In genomic region chr10:132545659-132546367, GRCh38 we compare ENCODE assay signal across 21 cellular contexts. TPM values are rescaled to one million over a fixed set of nuclear protein-coding genes. Genes with fewer than 3 reads are reported as not detected.
A peak's percentile ranks its signal among the peaks of the same experiment; 100 is the strongest.
DNase-seq lines count a peak whose midpoint lies in the region; ATAC-seq, FAIRE-seq and TF ChIP-seq lines count a peak whose summit lies in the region.
"Had no signal": no experiment of that assay in that cellular context is flagged by ENCODE, and none has a peak within 500 bp of the region (broad histone marks: within the 10 kb centered on the region; RNA-seq: fewer than 3 reads in every experiment).

No MANE protein-coding gene starts in this region.

- H2BK120ac ChIP-seq in H1 (replicated peaks; ENCODE audit: low read depth, low read length) (no peak overlapping the region), trophoblast cell (ENCODE audit: insufficient read depth, low read length, poor library complexity) (no peak overlapping the region)

- H3K4me1 ChIP-seq in H1 (replicated peaks in 1 of 4; ENCODE audit: control insufficient read depth in 3 of 4, insufficient read depth in 4 of 4, low read length in 3 of 4) (peaks cover 0 to 17% (median 14%) of the 10 kb centered on the region in 4 experiments; a peak in 6 of 7 replicates), trophoblast cell (ENCODE audit: control insufficient read depth in 1 of 2, insufficient read depth in 2 of 2, low read length in 2 of 2) (peaks cover 6 to 7% of the 10 kb centered on the region in 2 experiments), OCI-LY7 (ENCODE audit: insufficient read depth, low read length, poor library complexity, severe bottlenecking) (peaks cover 59% of the 10 kb centered on the region)

- H3K4me3 ChIP-seq in H7 (ENCODE audit: insufficient read depth, low read depth, low read length) (no peak overlapping the region), H1 (ENCODE audit: extremely low read depth in 1 of 4, insufficient read depth in 2 of 4, low read depth in 3 of 4, low read length in 4 of 4) (no peak overlapping the region), trophoblast cell (ENCODE audit: low read depth, low read length) (no peak overlapping the region), OCI-LY7 (ENCODE audit: low read depth, low read length, poor library complexity, severe bottlenecking) (no peak overlapping the region), brain microvascular endothelial cell (ENCODE audit: low read depth, low read length) (no peak overlapping the region)
- H3K4me3 ChIP-seq: prostate gland, testis had no signal

- no peaks in the 10 kb centered on the region for H3K9me3 Mint-ChIP-seq in CD4-positive, alpha-beta T cell

- no peak overlapping the region for H3K4me2 ChIP-seq in H1 (ENCODE audit: insufficient read depth in 1 of 2, low read depth in 2 of 2, low read length in 2 of 2)
- H3K4me2 ChIP-seq in trophoblast cell (ENCODE audit: low read length), result no peak overlapping the region
- H3K4me2 ChIP-seq in OCI-LY7 (ENCODE audit: low read length), result no peak overlapping the region

- H3K27me3 ChIP-seq in CD4-positive, alpha-beta T cell (ENCODE audit: control insufficient read depth, insufficient read depth, low read length), result no peaks in the 10 kb centered on the region
- no peaks in the 10 kb centered on the region for H3K27me3 ChIP-seq in H7 (ENCODE audit: control insufficient read depth, insufficient read depth, low read length)
- no peaks in the 10 kb centered on the region; a peak in 1 of 7 replicates for H3K27me3 ChIP-seq in H1 (replicated peaks in 1 of 4; ENCODE audit: control insufficient read depth in 3 of 4, extremely low read depth in 1 of 4, insufficient read depth in 3 of 4, low read length in 3 of 4)
- H3K27me3 ChIP-seq in trophoblast cell (ENCODE audit: insufficient read depth, low read length), result no peaks in the 10 kb centered on the region
- no peaks in the 10 kb centered on the region for H3K27me3 ChIP-seq in brain microvascular endothelial cell (replicated peaks)
- H3K27me3 ChIP-seq: esophagus muscularis mucosa, testis had no signal

- H3K9me2 ChIP-seq in OCI-LY7 (ENCODE audit: insufficient read depth, low read length), result no peaks in the 10 kb centered on the region

- no peak for DNase-seq in CD4-positive, alpha-beta T cell
- peak; percentile 49 for DNase-seq in H7
- DNase-seq in H1 (ENCODE audit: low read depth in 1 of 2, low spot score in 2 of 2), result no peak
- no peak for DNase-seq in trophoblast cell
- DNase-seq in OCI-LY7 (ENCODE audit: low spot score), result no peak
- DNase-seq in brain microvascular endothelial cell, result no peak
- DNase-seq: activated CD4-positive, alpha-beta T cell treated with anti-CD3 and anti-CD28 coated beads for 48 hours; activated CD8-positive, alpha-beta memory T cell treated with anti-CD3 and anti-CD28 coated beads, Interleukin-2, amount 50 U/mL, for 4 hours; AML-193; MM.1S; small intestine; stimulated activated CD4-positive, alpha-beta T cell treated with anti-CD3 and anti-CD28 coated beads, Interleukin-4, amount 100 ng/mL, for 4 hours; testis had no signal

- H3K18ac ChIP-seq in H1 (ENCODE audit: extremely low read depth, low read length) (no peak overlapping the region), trophoblast cell (ENCODE audit: low read length) (peak overlapping the region; percentile 10)

- intact Hi-C loops in CD4-positive, alpha-beta T cell (cut with DNase I, micrococcal nuclease), result no loop called here
- intact Hi-C loops in OCI-LY7 (cut with micrococcal nuclease; ENCODE audit: unreplicated experiment), result no loop called here

- H4K91ac ChIP-seq in H1 (replicated peaks; ENCODE audit: insufficient read length, low read length) (no peak overlapping the region), trophoblast cell (ENCODE audit: low read depth, low read length) (no peak overlapping the region)

- H3K36me3 Mint-ChIP-seq in CD4-positive, alpha-beta T cell (ENCODE audit: low read depth), result no peaks in the 10 kb centered on the region

- H2AFZ ChIP-seq in H1 (ENCODE audit: low read length), result no peak overlapping the region
- no peak overlapping the region for H2AFZ ChIP-seq in trophoblast cell (ENCODE audit: insufficient read depth, low read length, poor library complexity)
- no peak overlapping the region for H2AFZ ChIP-seq in OCI-LY7 (ENCODE audit: low read length)

- TF ChIP-seq CTCF in CD4-positive, alpha-beta T cell (IDR thresholded peaks at IDR 0.05), result no peak
- no peak for TF ChIP-seq CTCF in H1 (IDR thresholded peaks at IDR 0.05; ENCODE audit: control extremely low read depth in 1 of 3, insufficient read depth in 1 of 3, low read depth in 1 of 3, low read length in 3 of 3)
- TF ChIP-seq CTCF in OCI-LY7 (conservative IDR thresholded peaks at IDR 0.05; ENCODE audit: low read length), result no peak
- no peak for TF ChIP-seq CTCF in brain microvascular endothelial cell (IDR thresholded peaks at IDR 0.05; ENCODE audit: low read depth, low read length, missing control alignments)

- H4K12ac ChIP-seq in trophoblast cell (ENCODE audit: low read depth, low read length), result no peak overlapping the region

- H3K27ac Mint-ChIP-seq in CD4-positive, alpha-beta T cell, result no peak overlapping the region

- in situ Hi-C loops in brain microvascular endothelial cell (cut with HindIII; ENCODE audit: low pct_ligation_motif_present, low sequenced_read_pairs), result no loop called here

- no peaks in the 10 kb centered on the region for H3K9me3 ChIP-seq in CD4-positive, alpha-beta T cell (ENCODE audit: control insufficient read depth, low read length)
- H3K9me3 ChIP-seq in H1 (ENCODE audit: insufficient read depth in 2 of 2, low read depth in 1 of 2, low read length in 1 of 2), result no peaks in the 10 kb centered on the region
- H3K9me3 ChIP-seq in trophoblast cell (ENCODE audit: insufficient read depth, low read depth, low read length), result peaks cover 1% of the 10 kb centered on the region
- no peaks in the 10 kb centered on the region for H3K9me3 ChIP-seq in OCI-LY7 (ENCODE audit: low read length)
- H3K9me3 ChIP-seq: esophagus muscularis mucosa, prostate gland, testis had no signal

- no peak overlapping the region for H3K14ac ChIP-seq in H1 (ENCODE audit: insufficient read length)
- H3K14ac ChIP-seq in trophoblast cell (ENCODE audit: low read length), result no peak overlapping the region

- no peak for FAIRE-seq in H1 (lab: Jason Lieb, UNC)
- FAIRE-seq: bronchial epithelial cell, GM12891, small intestine, TTC549 had no signal

- TF ChIP-seq EP300 in H1 (IDR thresholded peaks at IDR 0.05; ENCODE audit: borderline replicate concordance in 1 of 2, low read depth in 2 of 2, low read length in 2 of 2), result no peak

- peaks cover 19% of the 10 kb centered on the region for H3K79me1 ChIP-seq in H1 (ENCODE audit: low read depth, low read length)
- H3K79me1 ChIP-seq in trophoblast cell (ENCODE audit: low read length), result no peaks in the 10 kb centered on the region

- H2BK15ac ChIP-seq in H1 (ENCODE audit: low read length), result no peak overlapping the region

- H4K5ac ChIP-seq in H1 (ENCODE audit: insufficient read length, low read depth, low read length), result no peak overlapping the region

- H3K23me2 ChIP-seq in H1 (ENCODE audit: low read depth, low read length), result no peaks in the 10 kb centered on the region

- H3K36me3 ChIP-seq in H7 (replicated peaks; ENCODE audit: control insufficient read depth, insufficient read depth, low read length), result no peaks in the 10 kb centered on the region
- no peaks in the 10 kb centered on the region for H3K36me3 ChIP-seq in H1 (ENCODE audit: control insufficient read depth in 2 of 4, insufficient read depth in 4 of 4, low read length in 3 of 4)
- peaks cover 0 to 4% of the 10 kb centered on the region in 2 experiments for H3K36me3 ChIP-seq in trophoblast cell (ENCODE audit: control insufficient read depth in 1 of 2, insufficient read depth in 2 of 2, low read length in 2 of 2)
- no peaks in the 10 kb centered on the region for H3K36me3 ChIP-seq in OCI-LY7 (ENCODE audit: insufficient read depth, low read length)
- no peaks in the 10 kb centered on the region for H3K36me3 ChIP-seq in brain microvascular endothelial cell (replicated peaks)
- H3K36me3 ChIP-seq: prostate gland had no signal

- H3K4ac ChIP-seq in H1 (replicated peaks; ENCODE audit: insufficient read length, low read depth, low read length), result no peak overlapping the region
- H3K4ac ChIP-seq in trophoblast cell (ENCODE audit: low read depth, low read length), result no peak overlapping the region

- ATAC-seq in CD4-positive, alpha-beta T cell (ENCODE audit: poor library complexity), result no peak
- ATAC-seq in HG03025 (IDR thresholded peaks at IDR 0.05; ENCODE audit: low FRiP score, unreplicated experiment) (no peak), HG03135 (IDR thresholded peaks at IDR 0.05; ENCODE audit: unreplicated experiment) (no peak)
- ATAC-seq: Panc1 had no signal

- no peak overlapping the region for H3K56ac ChIP-seq in H1 (replicated peaks; ENCODE audit: insufficient read length, low read depth, low read length)

- no peak for TF ChIP-seq RAD21 in H1 (IDR thresholded peaks at IDR 0.05 in 1 of 2, conservative IDR thresholded peaks at IDR 0.05 in 1 of 2; ENCODE audit: low read depth in 2 of 2, low read length in 2 of 2)

- H3K23ac ChIP-seq in H1 (ENCODE audit: insufficient read length) (no peak overlapping the region), trophoblast cell (ENCODE audit: low read length) (no peak overlapping the region)

- H3K9ac ChIP-seq in H1 (replicated peaks in 1 of 4; ENCODE audit: extremely low read depth in 1 of 4, low read depth in 3 of 4, low read length in 3 of 4) (no peak overlapping the region), trophoblast cell (ENCODE audit: low read length) (no peak overlapping the region)

- no TSS peak for BruUV-seq in OCI-LY7 (replicated peaks; lab: Mats Ljungman, UMichigan)

- peaks cover 3 to 26% of the 10 kb centered on the region in 2 experiments for H4K20me1 ChIP-seq in H1 (replicated peaks in 1 of 2; ENCODE audit: control insufficient read depth in 1 of 2, insufficient read depth in 2 of 2, low read length in 2 of 2)
- no peaks in the 10 kb centered on the region for H4K20me1 ChIP-seq in OCI-LY7 (ENCODE audit: insufficient read depth, low read length)

- H2BK12ac ChIP-seq in H1 (ENCODE audit: low read depth, low read length) (no peak overlapping the region), trophoblast cell (ENCODE audit: low read length) (no peak overlapping the region)

- H2BK20ac ChIP-seq in H1 (ENCODE audit: low read length), result no peak overlapping the region

- H3K27ac ChIP-seq in CD4-positive, alpha-beta T cell (ENCODE audit: low read depth, low read length), result no peak overlapping the region
- H3K27ac ChIP-seq in H1 (ENCODE audit: low read depth, low read length) (no peak overlapping the region), trophoblast cell (ENCODE audit: low read depth, low read length) (no peak overlapping the region), OCI-LY7 (ENCODE audit: low read depth, low read length, poor library complexity, severe bottlenecking) (no peak overlapping the region), brain microvascular endothelial cell (no peak overlapping the region)
- H3K27ac ChIP-seq: prostate gland, testis had no signal

- POLR2A ChIA-PET in CD4-positive, alpha-beta T cell (lab: Charles Lee), result no interaction called here
- POLR2A ChIA-PET in H1 (lab: Charles Lee; ENCODE audit: partially characterized antibody) (interaction anchor here (0.6 kb wide), 1 partner anchor 355 kb away, joined by 3 read pairs; no protein-coding TSS in a partner anchor), OCI-LY7 (lab: Charles Lee) (no interaction called here)

- WGBS in H1 (ENCODE audit: extremely low coverage in 1 of 2, insufficient coverage in 1 of 2, insufficient read length in 1 of 2, insufficient replicate concordance in 2 of 2, low coverage in 1 of 2, low lambda C conversion rate in 2 of 2, missing lambda C conversion rate in 1 of 2), 2 experiments, result 92% methylated on average over 32 of the region's 34 CpGs; no CpG with 5 or more reads in 1 of the 2 experiments
- no CpG with 5 or more reads among the region's 34 CpGs for WGBS in trophoblast cell (ENCODE audit: extremely low coverage, insufficient coverage, insufficient read length)

- no peaks in the 10 kb centered on the region for H3K27me3 Mint-ChIP-seq in CD4-positive, alpha-beta T cell

- H2AK5ac ChIP-seq in H1 (ENCODE audit: low read depth, low read length), result no peak overlapping the region
- H2AK5ac ChIP-seq in trophoblast cell (ENCODE audit: low read length), result no peak overlapping the region

- H4K8ac ChIP-seq in H1 (ENCODE audit: extremely low read depth, insufficient read depth, low read length), result peak overlapping the region; percentile 9; the same call in 1 of the 2 replicates
- H4K8ac ChIP-seq in trophoblast cell (ENCODE audit: low read depth, low read length), result no peak overlapping the region

- peaks cover 0 to 41% of the 10 kb centered on the region in 2 experiments; a peak in 2 of 4 replicates for H3K79me2 ChIP-seq in H1 (ENCODE audit: control insufficient read depth in 1 of 2, insufficient read depth in 2 of 2, low read length in 2 of 2)
- H3K79me2 ChIP-seq in trophoblast cell (ENCODE audit: control insufficient read depth, insufficient read depth, low read length, poor library complexity), result no peaks in the 10 kb centered on the region
- H3K79me2 ChIP-seq in OCI-LY7 (ENCODE audit: insufficient read depth, low read depth, low read length), result no peaks in the 10 kb centered on the region

- H3K4me1 Mint-ChIP-seq in CD4-positive, alpha-beta T cell (ENCODE audit: low read depth), result peaks cover 65% of the 10 kb centered on the region

- no peak overlapping the region for H2BK5ac ChIP-seq in H1 (ENCODE audit: low read depth, low read length)
- no peak overlapping the region for H2BK5ac ChIP-seq in trophoblast cell (ENCODE audit: low read depth, low read length, poor library complexity)

- H3K4me3 Mint-ChIP-seq in CD4-positive, alpha-beta T cell, result peak overlapping the region; percentile 38

- no peak for TF ChIP-seq POLR2A in H1 (IDR thresholded peaks at IDR 0.05; ENCODE audit: control extremely low read depth in 1 of 2, low read depth in 2 of 2, low read length in 2 of 2)

- CTCF ChIA-PET in CD4-positive, alpha-beta T cell (lab: Charles Lee), result no interaction called here
- CTCF ChIA-PET in H1 (lab: Charles Lee; ENCODE audit: partially characterized antibody) (interaction anchor here (0.8 kb wide), 1 partner anchor 73 kb away, joined by 3 read pairs; no protein-coding TSS in a partner anchor), OCI-LY7 (lab: Charles Lee; ENCODE audit: unreplicated experiment) (no interaction called here)

RNA-seq across cellular contexts. Expression of gene INPP5A, which starts 8.2 kb away (rescaled TPM):
- 10 to 100 TPM; 22.0 to 24.8 TPM for total RNA-seq in CD4-positive, alpha-beta T cell
- total RNA-seq in H7 (2014; rRNA removed; shearing (Covaris generic)), result 21.0 and 29.2 TPM in 2 replicates
- total RNA-seq in H1 (2021; fragmentation: NEBNext Ultra II Directional; extraction: Animal tissue kit (Norgen Biotek cat#: 25700)), result 25.5 and 27.5 TPM in 2 replicates
- polyA plus RNA-seq in H1 (2011; rRNA removed), result 16.8 and 19.7 TPM in 2 replicates
- polyA plus RNA-seq in H1 (2011; cell fraction: cytosol; rRNA removed), result 15.9 TPM
- polyA plus RNA-seq in H1 (2011; cell fraction: nucleus; rRNA removed), result 12.0 TPM
- polyA plus RNA-seq in H1 (2012, experiment 1 of 2), result 16.0 to 19.8 TPM (median 18.0 TPM) in 4 replicates
- polyA plus RNA-seq in H1 (2012, experiment 2 of 2), result 19.3 TPM
- 15.4 TPM for polyA plus RNA-seq in H1 (2013, experiment 1 of 2)
- 14.7 TPM for polyA plus RNA-seq in H1 (2013, experiment 2 of 2)
- polyA minus RNA-seq in H1 (2011; rRNA and poly(A)+ RNA removed), result 21.6 and 22.1 TPM in 2 replicates
- polyA minus RNA-seq in H1 (2011; cell fraction: cytosol; rRNA and poly(A)+ RNA removed), result 12.3 TPM
- polyA minus RNA-seq in H1 (2011; cell fraction: nucleus; rRNA and poly(A)+ RNA removed), result 12.1 TPM
- 25.7 and 25.9 TPM in 2 replicates for polyA plus RNA-seq in trophoblast cell (2013)
- total RNA-seq in OCI-LY7 (2014; rRNA removed; shearing (Covaris generic)), result 11.0 and 14.5 TPM in 2 replicates
- 15.7 and 18.4 TPM in 2 replicates for total RNA-seq in OCI-LY7 (2022)
